27 cellular contexts compared by ENCODE assay signal in the genomic region with DNA sequence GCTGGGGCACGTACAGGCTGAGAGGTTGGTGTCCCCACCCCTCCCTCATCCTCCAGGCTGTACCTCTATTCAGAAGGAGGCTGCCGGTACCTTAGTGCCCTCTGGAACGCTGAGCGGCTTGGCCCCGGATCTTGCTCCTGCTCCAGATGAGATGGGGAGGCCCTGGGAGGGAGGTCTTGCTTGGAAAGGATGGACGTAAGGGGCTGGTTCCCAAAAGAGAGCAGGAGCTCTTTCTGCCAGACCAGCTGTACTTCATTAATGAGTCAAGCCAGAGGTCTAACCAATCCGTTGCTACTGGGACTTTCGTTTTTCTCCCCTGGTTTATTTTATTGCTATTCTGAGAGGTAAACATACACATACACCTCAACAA.
DNase-seq lines count a peak whose midpoint lies in the region; ATAC-seq and TF ChIP-seq lines count a peak whose summit lies in the region.
"Had no signal": no experiment of that assay in that cellular context is flagged by ENCODE, and none has a peak within 500 bp of the region (broad histone marks: within the 10 kb centered on the region; RNA-seq: fewer than 3 reads in every experiment).

No MANE protein-coding gene starts in this region.

- no peaks in the 10 kb centered on the region for H3K9me3 Mint-ChIP-seq in activated naive CD4-positive, alpha-beta T cell treated with anti-CD3 and anti-CD28 coated beads for 36 hours
- H3K9me3 Mint-ChIP-seq: activated CD8-positive, alpha-beta T cell treated with anti-CD3 and anti-CD28 coated beads for 36 hours had no signal

- H3K27ac ChIP-seq in heart right ventricle, result peak overlapping the region in 4 of 10 donors; percentile 27 to 52 (median 40)
- no peak overlapping the region for H3K27ac ChIP-seq in neuronal stem cell (replicated peaks; ENCODE audit: low read length)
- H3K27ac ChIP-seq: A549, BLaER1, lower lobe of right lung, SJCRH30, uterus had no signal

- H3K4me2 ChIP-seq in neuronal stem cell (ENCODE audit: insufficient read depth, low read length, poor library complexity, severe bottlenecking), result no peak overlapping the region
- H3K4me2 ChIP-seq: A549, BLaER1 had no signal

- H3K27me3 Mint-ChIP-seq in activated naive CD4-positive, alpha-beta T cell treated with anti-CD3 and anti-CD28 coated beads for 36 hours (ENCODE audit: low read depth), result no peaks in the 10 kb centered on the region
- H3K27me3 Mint-ChIP-seq: activated CD8-positive, alpha-beta T cell treated with anti-CD3 and anti-CD28 coated beads for 36 hours; activated T-helper 17 cell treated with anti-CD3 and anti-CD28 coated beads, Interleukin-2, amount 50 U/mL, for 72 hours had no signal

- no peak overlapping the region for H4K91ac ChIP-seq in neuronal stem cell (ENCODE audit: low read depth, low read length, poor library complexity)

- peak overlapping the region in 8 of 10 donors; percentile 11 to 45 (median 42) for H3K4me3 ChIP-seq in heart right ventricle
- H3K4me3 ChIP-seq in neuronal stem cell (ENCODE audit: low read length in 2 of 2), result no peak overlapping the region
- H3K4me3 ChIP-seq: A549, BLaER1, GM12878, lower lobe of right lung, SJCRH30, uterus had no signal

- no peak overlapping the region for H3K9ac ChIP-seq in neuronal stem cell (ENCODE audit: low read depth, low read length, poor library complexity)
- H3K9ac ChIP-seq: BLaER1 had no signal

- peak overlapping the region; percentile 8 for H2BK15ac ChIP-seq in neuronal stem cell (ENCODE audit: low read length)

- WGBS in heart right ventricle, 2 donors, result 78 to 81% methylated on average over 8 of the region's 8 CpGs
- no CpG with 5 or more reads among the region's 8 CpGs for WGBS in neuronal stem cell (ENCODE audit: extremely low coverage in 2 of 2, insufficient read length in 2 of 2, insufficient replicate concordance in 1 of 2), 2 donors

- H3K18ac ChIP-seq in neuronal stem cell (ENCODE audit: low read length), result peak overlapping the region; percentile 79

- no peak for TF ChIP-seq CTCF in heart right ventricle (IDR thresholded peaks at IDR 0.05)

- peaks cover 0 to 20% (median 0%) of the 10 kb centered on the region in 9 donors for H3K4me1 ChIP-seq in heart right ventricle
- H3K4me1 ChIP-seq in neuronal stem cell (ENCODE audit: control insufficient read depth in 2 of 2, insufficient read depth in 1 of 2, low read depth in 1 of 2, low read length in 2 of 2), result peaks cover 0 to 14% of the 10 kb centered on the region in 2 donors
- H3K4me1 ChIP-seq: A549, BLaER1, lower lobe of right lung, SJCRH30, uterus had no signal

- no peak overlapping the region for H3K27ac Mint-ChIP-seq in activated naive CD4-positive, alpha-beta T cell treated with anti-CD3 and anti-CD28 coated beads for 36 hours
- H3K27ac Mint-ChIP-seq: activated CD4-positive, alpha-beta T cell treated with anti-CD3 and anti-CD28 coated beads for 36 hours; activated CD8-positive, alpha-beta T cell treated with anti-CD3 and anti-CD28 coated beads for 36 hours; activated T-helper 17 cell treated with anti-CD3 and anti-CD28 coated beads, Interleukin-2, amount 50 U/mL, for 72 hours; IgD-negative memory B cell; naive thymus-derived CD8-positive, alpha-beta T cell had no signal

- ATAC-seq in heart right ventricle (peak in 7 of 8 donors; percentile 42 to 75 (median 68)), HG02840 (IDR thresholded peaks at IDR 0.05; ENCODE audit: low FRiP score, unreplicated experiment) (no peak)
- ATAC-seq: A549; activated CD4-positive, alpha-beta T cell treated with anti-CD3 and anti-CD28 coated beads for 36 hours; activated CD8-positive, alpha-beta T cell treated with anti-CD3 and anti-CD28 coated beads for 36 hours; activated T-helper 17 cell treated with anti-CD3 and anti-CD28 coated beads, Interleukin-2, amount 50 U/mL, for 72 hours; GM12878; lower lobe of right lung; naive thymus-derived CD8-positive, alpha-beta T cell; stimulated activated naive CD8-positive, alpha-beta T cell treated with anti-CD3 and anti-CD28 coated beads, Interleukin-15, Interleukin-2, amounts not matched to agents 100 U/mL and 50 U/mL, for 24 hours had no signal

- no peak overlapping the region for H3K4ac ChIP-seq in neuronal stem cell (ENCODE audit: low read length)

- no peaks in the 10 kb centered on the region for H3K4me1 Mint-ChIP-seq in activated naive CD4-positive, alpha-beta T cell treated with anti-CD3 and anti-CD28 coated beads for 36 hours (ENCODE audit: low read depth)
- H3K4me1 Mint-ChIP-seq: activated CD4-positive, alpha-beta T cell treated with anti-CD3 and anti-CD28 coated beads for 36 hours; activated T-helper 17 cell treated with anti-CD3 and anti-CD28 coated beads, Interleukin-2, amount 50 U/mL, for 72 hours; IgD-negative memory B cell; naive thymus-derived CD8-positive, alpha-beta T cell had no signal

- H3K36me3 ChIP-seq in heart right ventricle, result no peaks in the 10 kb centered on the region
- H3K36me3 ChIP-seq in neuronal stem cell (replicated peaks in 1 of 2; ENCODE audit: control insufficient read depth in 2 of 2, insufficient read depth in 2 of 2, low read length in 2 of 2), result no peaks in the 10 kb centered on the region
- H3K36me3 ChIP-seq: BLaER1, lower lobe of right lung, SJCRH30, uterus had no signal

- no peak overlapping the region for H2AFZ ChIP-seq in neuronal stem cell (ENCODE audit: low read length)

- H4K8ac ChIP-seq in neuronal stem cell (ENCODE audit: low read depth, low read length), result no peak overlapping the region

- intact Hi-C loops in heart right ventricle (cut with DNase I), result no loop called here
- intact Hi-C loops in activated naive CD4-positive, alpha-beta T cell treated with anti-CD3 and anti-CD28 coated beads for 36 hours (cut with micrococcal nuclease), result no loop called here

- H2BK12ac ChIP-seq in neuronal stem cell (ENCODE audit: low read length), result no peak overlapping the region

- CTCF ChIA-PET in activated naive CD4-positive, alpha-beta T cell treated with anti-CD3 and anti-CD28 coated beads for 36 hours (lab: Charles Lee), result no interaction called here

- no peaks in the 10 kb centered on the region for H3K79me1 ChIP-seq in neuronal stem cell (ENCODE audit: low read depth, low read length)

- H2AK5ac ChIP-seq in neuronal stem cell (ENCODE audit: low read depth, low read length), result peak overlapping the region; percentile 16

- H2BK5ac ChIP-seq in neuronal stem cell (ENCODE audit: low read length), result no peak overlapping the region

- H2BK120ac ChIP-seq in neuronal stem cell (ENCODE audit: low read depth, low read length), result no peak overlapping the region

- H3K23ac ChIP-seq in neuronal stem cell (ENCODE audit: low read depth, low read length, poor library complexity), result no peak overlapping the region

- H3K36me3 Mint-ChIP-seq in activated naive CD4-positive, alpha-beta T cell treated with anti-CD3 and anti-CD28 coated beads for 36 hours (ENCODE audit: low read depth), result no peaks in the 10 kb centered on the region
- H3K36me3 Mint-ChIP-seq: IgD-negative memory B cell; naive thymus-derived CD8-positive, alpha-beta T cell had no signal

- H3K27me3 ChIP-seq in heart right ventricle, result peaks cover 0 to 6% (median 0%) of the 10 kb centered on the region in 7 donors
- peaks cover 0 to 7% (median 0%) of the 10 kb centered on the region in 3 experiments for H3K27me3 ChIP-seq in neuronal stem cell (ENCODE audit: control insufficient read depth in 3 of 3, insufficient read depth in 3 of 3, low read depth in 1 of 3, low read length in 3 of 3)
- H3K27me3 ChIP-seq: BLaER1, SJCRH30, uterus had no signal

- peak; percentile 30 for DNase-seq in AG08395 (ENCODE audit: low spot score)
- peak; percentile 42 for DNase-seq in M059J (ENCODE audit: low read depth)
- DNase-seq in heart right ventricle, result peak in 1 of 2 donors; percentile 28
- DNase-seq in neuronal stem cell (ENCODE audit: low spot score), result no peak
- DNase-seq in activated CD8-positive, alpha-beta memory T cell treated with anti-CD3 and anti-CD28 coated beads, Interleukin-2, amount 50 U/mL, for 4 hours, result no peak
- DNase-seq in activated naive CD4-positive, alpha-beta T cell treated with anti-CD3 and anti-CD28 coated beads for 36 hours, result no peak
- DNase-seq in islet precursor cell, result no peak
- DNase-seq: activated CD4-positive, alpha-beta T cell treated with anti-CD3 and anti-CD28 coated beads for 36 hours; activated CD8-positive, alpha-beta T cell treated with anti-CD3 and anti-CD28 coated beads for 36 hours; activated naive CD4-positive, alpha-beta T cell treated with anti-CD3 and anti-CD28 coated beads, Interleukin-2, amount 50 U/mL, for 16 hours; effector memory CD4-positive, alpha-beta T cell; erythroblast; kidney; lower lobe of right lung; naive thymus-derived CD8-positive, alpha-beta T cell; NCI-H2107; stimulated activated CD4-positive, alpha-beta T cell treated with anti-CD3 and anti-CD28 coated beads, Interleukin-1b, Interleukin-23, amount 100 ng/mL, for 48 hours; stimulated activated naive CD8-positive, alpha-beta T cell treated with anti-CD3 and anti-CD28 coated beads, Interleukin-15, Interleukin-2, amounts not matched to agents 100 U/mL and 50 U/mL, for 24 hours; T-helper 9 cell had no signal

- no peaks in the 10 kb centered on the region for H3K9me3 ChIP-seq in heart right ventricle
- H3K9me3 ChIP-seq in neuronal stem cell (replicated peaks in 1 of 2; ENCODE audit: control insufficient read depth in 2 of 2, insufficient read depth in 1 of 2, low read depth in 1 of 2, low read length in 2 of 2), result no peaks in the 10 kb centered on the region
- H3K9me3 ChIP-seq: A549, BLaER1, lower lobe of right lung, SJCRH30, uterus had no signal

- H3K14ac ChIP-seq in neuronal stem cell (ENCODE audit: low read length), result peak overlapping the region; percentile 39

- H3K4me3 Mint-ChIP-seq in activated naive CD4-positive, alpha-beta T cell treated with anti-CD3 and anti-CD28 coated beads for 36 hours, result no peak overlapping the region
- H3K4me3 Mint-ChIP-seq: activated CD4-positive, alpha-beta T cell treated with anti-CD3 and anti-CD28 coated beads for 36 hours; activated CD8-positive, alpha-beta T cell treated with anti-CD3 and anti-CD28 coated beads for 36 hours; activated T-helper 17 cell treated with anti-CD3 and anti-CD28 coated beads, Interleukin-2, amount 50 U/mL, for 72 hours; IgD-negative memory B cell; naive thymus-derived CD8-positive, alpha-beta T cell had no signal

Comparison
In these comparisons a context has a peak if more than half of its experiments do, and no peak if none do; other contexts are left out.
1. DNase-seq: peak in AG08395 (single experiment) and M059J (single experiment); none in neuronal stem cell (single experiment), activated CD8-positive, alpha-beta memory T cell treated with anti-CD3 and anti-CD28 coated beads, Interleukin-2, amount 50 U/mL, for 4 hours (single experiment), activated naive CD4-positive, alpha-beta T cell treated with anti-CD3 and anti-CD28 coated beads for 36 hours (single experiment) and islet precursor cell (single experiment).
2. H3K4me3 ChIP-seq: peak in heart right ventricle (8 of 10); none in neuronal stem cell (0 of 2).